8 cellular contexts compared by ENCODE assay signal in the genomic region with DNA sequence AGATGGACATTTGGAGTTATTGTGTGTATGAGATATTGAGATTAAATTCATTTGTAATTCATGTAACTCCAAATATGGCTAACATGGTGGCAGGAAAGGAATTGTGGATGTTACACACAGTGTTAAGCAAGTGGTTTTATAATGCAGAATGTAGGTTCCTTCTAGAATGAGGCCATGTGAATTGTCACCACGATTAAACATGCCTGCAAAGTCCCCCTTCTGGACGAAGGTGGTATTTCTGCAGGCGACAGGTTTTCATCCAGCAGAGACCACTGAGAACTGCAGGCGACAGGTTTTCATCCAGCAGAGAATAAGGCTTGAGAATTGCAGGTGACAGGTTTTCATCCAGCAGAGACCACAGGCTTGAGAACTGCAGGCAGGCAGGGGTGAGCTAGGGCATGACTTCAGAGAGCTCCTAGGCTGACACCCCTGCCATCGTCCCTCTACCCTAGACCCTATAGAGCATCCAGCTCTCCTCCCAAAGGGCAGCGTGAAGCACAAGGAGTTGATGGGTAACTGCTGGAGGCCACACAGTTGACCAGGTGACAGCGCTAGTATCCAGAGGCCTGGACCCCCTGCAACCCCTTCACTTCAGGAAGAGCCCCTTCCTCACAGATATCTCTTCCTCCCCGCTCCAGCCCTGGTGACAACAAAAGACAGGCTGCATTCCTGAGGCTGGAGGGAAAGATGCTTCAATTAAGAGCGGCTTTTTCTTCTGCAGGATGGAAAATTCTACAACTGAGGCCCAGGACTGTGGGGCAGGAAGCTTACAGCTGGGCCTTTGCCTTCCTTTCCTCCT.
DNase-seq lines count a peak whose midpoint lies in the region; ATAC-seq and TF ChIP-seq lines count a peak whose summit lies in the region.

No MANE protein-coding gene starts in this region.

- peaks cover 0 to 10% (median 5%) of the 10 kb centered on the region in 4 donors for H3K9me3 ChIP-seq in stomach

- no peaks in the 10 kb centered on the region for H3K36me3 Mint-ChIP-seq in natural killer cell
- no peaks in the 10 kb centered on the region for H3K36me3 Mint-ChIP-seq in natural killer cell treated with Interleukin-12 subunit alpha and Interleukin-12 subunit beta and Interleukin-15 and Interleukin-18, amount 100 ng/mL, for 72 hours

- H3K36me3 ChIP-seq in mesendoderm (ENCODE audit: control insufficient read depth, insufficient read depth, low read length) (no peaks in the 10 kb centered on the region), stomach (no peaks in the 10 kb centered on the region)

- TF ChIP-seq POLR2A in stomach (IDR thresholded peaks at IDR 0.05) = no peak

- H3K4me1 Mint-ChIP-seq in natural killer cell = peaks cover 7 to 12% of the 10 kb centered on the region in 2 donors
- no peaks in the 10 kb centered on the region for H3K4me1 Mint-ChIP-seq in natural killer cell treated with Interleukin-12 subunit alpha and Interleukin-12 subunit beta and Interleukin-15 and Interleukin-18, amount 100 ng/mL, for 72 hours (ENCODE audit: low read depth in 2 of 2)

- H3K27ac Mint-ChIP-seq in natural killer cell = no peak overlapping the region
- no peak overlapping the region for H3K27ac Mint-ChIP-seq in natural killer cell treated with Interleukin-12 subunit alpha and Interleukin-12 subunit beta and Interleukin-15 and Interleukin-18, amount 100 ng/mL, for 72 hours

- no peak overlapping the region for H3K4me3 Mint-ChIP-seq in natural killer cell
- no peak overlapping the region for H3K4me3 Mint-ChIP-seq in natural killer cell treated with Interleukin-12 subunit alpha and Interleukin-12 subunit beta and Interleukin-15 and Interleukin-18, amount 100 ng/mL, for 72 hours

- H2AK5ac ChIP-seq in mesendoderm (ENCODE audit: low read length) = no peak overlapping the region

- no peak for TF ChIP-seq EP300 in stomach (IDR thresholded peaks at IDR 0.05)

- WGBS in mesendoderm (ENCODE audit: extremely low coverage, insufficient coverage, low lambda C conversion rate) = no CpG with 5 or more reads among the region's 9 CpGs
- 38 to 50% (median 46%) methylated on average over 6 to 9 of the region's 9 CpGs for WGBS in stomach, 5 donors

- H3K27me3 ChIP-seq in mesendoderm (ENCODE audit: insufficient read depth, low read length, poor library complexity) (no peaks in the 10 kb centered on the region), stomach (peaks cover 0 to 30% (median 0%) of the 10 kb centered on the region in 3 donors)

- H2BK120ac ChIP-seq in mesendoderm (ENCODE audit: low read depth, low read length) = no peak overlapping the region

- H3K56ac ChIP-seq in mesendoderm (ENCODE audit: low read length) = no peak overlapping the region

- peaks cover 6 to 8% of the 10 kb centered on the region in 2 donors for H3K27me3 Mint-ChIP-seq in natural killer cell (ENCODE audit: low read depth in 2 of 2)
- H3K27me3 Mint-ChIP-seq in natural killer cell treated with Interleukin-12 subunit alpha and Interleukin-12 subunit beta and Interleukin-15 and Interleukin-18, amount 100 ng/mL, for 72 hours = peaks cover 0 to 16% of the 10 kb centered on the region in 2 donors

- H3K4me2 ChIP-seq in mesendoderm (ENCODE audit: low read length) = no peak overlapping the region

- H3K79me2 ChIP-seq in mesendoderm (ENCODE audit: control insufficient read depth, insufficient read depth, low read length) = no peaks in the 10 kb centered on the region

- intact Hi-C loops in natural killer cell (cut with micrococcal nuclease) (loop anchor here (1.0 to 5.0 kb wide), 3 partner anchors 176 to 333 kb away; partner anchors contain the start of gene LOXHD1), stomach (cut with DNase I; ENCODE audit: low total_unique reads) (loop anchor here (5.0 kb wide), 1 partner anchor 199 kb away; no protein-coding TSS in a partner anchor)

- H3K4me1 ChIP-seq in mesendoderm (ENCODE audit: control insufficient read depth, low read depth, low read length) (peaks cover 6% of the 10 kb centered on the region), stomach (no peaks in the 10 kb centered on the region)

- DNase-seq in natural killer cell (peak; percentile 52), NCI-H187 treated with DMSO at 0.1 percent for 48 hours (lab: John Stamatoyannopoulos, UW) (peak; percentile 12), dedifferentiated amniotic fluid mesenchymal stem cell (ENCODE audit: extremely low spot score) (peak; percentile 17), mesendoderm (peak; percentile 79), stomach (peak; percentile 57), mesenteric fat pad (ENCODE audit: low spot score) (no peak)
- no peak for DNase-seq in natural killer cell treated with Interleukin-12 subunit alpha and Interleukin-12 subunit beta and Interleukin-15 and Interleukin-18, amount 100 ng/mL, for 72 hours (ENCODE audit: low spot score)
- peak; percentile 27 to 38 for DNase-seq in activated CD4-positive, alpha-beta T cell treated with anti-CD3 and anti-CD28 coated beads for 24 hours (ENCODE audit: low read depth in 2 of 2)

- no peaks in the 10 kb centered on the region for H3K79me1 ChIP-seq in mesendoderm (ENCODE audit: low read length)

- H3K9me3 Mint-ChIP-seq in natural killer cell = peaks cover 0 to 2% of the 10 kb centered on the region in 2 donors
- H3K9me3 Mint-ChIP-seq in natural killer cell treated with Interleukin-12 subunit alpha and Interleukin-12 subunit beta and Interleukin-15 and Interleukin-18, amount 100 ng/mL, for 72 hours = no peaks in the 10 kb centered on the region

- H3K4me3 ChIP-seq in mesendoderm (ENCODE audit: low read length) (no peak overlapping the region), stomach (no peak overlapping the region)

- no peak overlapping the region for H3K27ac ChIP-seq in mesendoderm (ENCODE audit: low read depth, low read length)
- H3K27ac ChIP-seq in stomach = no peak overlapping the region

- ATAC-seq in natural killer cell = peak; percentile 50 to 80 (median 77)
- no peak for ATAC-seq in natural killer cell treated with Interleukin-12 subunit alpha and Interleukin-12 subunit beta and Interleukin-15 and Interleukin-18, amount 100 ng/mL, for 72 hours

- H2BK15ac ChIP-seq in mesendoderm (replicated peaks; ENCODE audit: low read depth) = no peak overlapping the region

- no peak overlapping the region for H4K8ac ChIP-seq in mesendoderm (ENCODE audit: low read depth, low read length)

- no peak overlapping the region for H3K9ac ChIP-seq in mesendoderm (ENCODE audit: low read length)

- H3K18ac ChIP-seq in mesendoderm (ENCODE audit: low read length) = no peak overlapping the region

- TF ChIP-seq CTCF in natural killer cell (IDR thresholded peaks at IDR 0.05) (peak; percentile 82), stomach (IDR thresholded peaks at IDR 0.05) (peak in 5 of 7 experiments; percentile 64 to 87 (median 73))

- H2BK5ac ChIP-seq in mesendoderm (ENCODE audit: low read length) = no peak overlapping the region

- H4K5ac ChIP-seq in mesendoderm (ENCODE audit: low read length) = no peak overlapping the region

- no peak overlapping the region for H3K23ac ChIP-seq in mesendoderm (ENCODE audit: low read length)

- H3K4ac ChIP-seq in mesendoderm (ENCODE audit: low read depth, low read length) = no peak overlapping the region

Comparison
In these comparisons a context has a peak if more than half of its experiments do, and no peak if none do; other contexts are left out.
1. ATAC-seq: peak in natural killer cell (3 of 3); none in natural killer cell treated with Interleukin-12 subunit alpha and Interleukin-12 subunit beta and Interleukin-15 and Interleukin-18, amount 100 ng/mL, for 72 hours (0 of 2).
2. DNase-seq: peak in natural killer cell (single experiment), NCI-H187 treated with DMSO at 0.1 percent for 48 hours (single experiment), activated CD4-positive, alpha-beta T cell treated with anti-CD3 and anti-CD28 coated beads for 24 hours (2 of 2), dedifferentiated amniotic fluid mesenchymal stem cell (single experiment), mesendoderm (single experiment) and stomach (single experiment); none in natural killer cell treated with Interleukin-12 subunit alpha and Interleukin-12 subunit beta and Interleukin-15 and Interleukin-18, amount 100 ng/mL, for 72 hours (single experiment) and mesenteric fat pad (single experiment).